Comparison of ENCODE assay signal across 21 cellular contexts in the genomic region with DNA sequence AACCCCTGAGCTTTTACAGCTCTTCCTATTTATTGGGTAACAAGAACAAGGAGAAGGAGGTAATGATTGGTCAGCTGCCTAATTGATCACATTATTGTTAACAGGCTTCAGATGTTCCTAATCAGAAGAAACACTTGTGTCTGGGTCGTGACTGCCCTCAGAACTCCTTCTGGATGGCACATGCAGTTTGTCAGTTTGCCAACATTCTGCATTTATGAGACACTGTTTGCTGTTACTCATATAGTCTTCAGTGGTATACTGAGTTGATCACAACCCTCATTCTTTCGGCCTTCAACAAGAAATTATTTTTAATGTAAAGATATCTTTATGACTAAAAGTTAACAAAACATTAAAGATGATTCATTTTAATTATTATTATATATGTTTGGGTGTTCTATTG.
A peak's percentile ranks its signal among the peaks of the same experiment; 100 is the strongest.
DNase-seq lines count a peak whose midpoint lies in the region; ATAC-seq, FAIRE-seq and TF ChIP-seq lines count a peak whose summit lies in the region.
"Had no signal": no experiment of that assay in that cellular context is flagged by ENCODE, and none has a peak within 500 bp of the region (broad histone marks: within the 10 kb centered on the region; RNA-seq: fewer than 3 reads in every experiment).

No MANE protein-coding gene starts in this region.

- no peaks in the 10 kb centered on the region for H3F3A ChIP-seq in PC-3 (ENCODE audit: low read length, unreplicated experiment)

- no peaks in the 10 kb centered on the region for H3K27me3 Mint-ChIP-seq in activated T-cell treated with anti-CD3 and anti-CD28 coated beads, Interleukin-2, amount 50 U/mL, for 72 hours (ENCODE audit: low read depth)

- H3K9me3 ChIP-seq in PC-3 (ENCODE audit: low read length) (no peaks in the 10 kb centered on the region), psoas muscle (no peaks in the 10 kb centered on the region)
- H3K9me3 ChIP-seq: A549, BLaER1 had no signal

- peaks cover 4% of the 10 kb centered on the region for H3K4me1 ChIP-seq in PC-3 (ENCODE audit: insufficient read depth, low read length)
- no peaks in the 10 kb centered on the region for H3K4me1 ChIP-seq in psoas muscle
- H3K4me1 ChIP-seq: BLaER1, SJCRH30 had no signal

- H3K4me3 Mint-ChIP-seq in activated T-cell treated with anti-CD3 and anti-CD28 coated beads, Interleukin-2, amount 50 U/mL, for 72 hours: no peak overlapping the region
- H3K4me3 Mint-ChIP-seq: CD8-positive, alpha-beta T cell had no signal

- no peaks in the 10 kb centered on the region for H3K4me1 Mint-ChIP-seq in activated T-cell treated with anti-CD3 and anti-CD28 coated beads, Interleukin-2, amount 50 U/mL, for 72 hours (ENCODE audit: low read depth)

- CTCF ChIA-PET in PC-3 (lab: Charles Lee): no interaction called here

- H3K36me3 ChIP-seq in PC-3 (ENCODE audit: low read depth, low read length) (no peaks in the 10 kb centered on the region), bronchial epithelial cell (ENCODE audit: control insufficient read depth, insufficient read depth, low read length) (no peaks in the 10 kb centered on the region), psoas muscle (ENCODE audit: insufficient read depth in 1 of 2, low read depth in 1 of 2) (no peaks in the 10 kb centered on the region)
- H3K36me3 ChIP-seq: BLaER1, SJCRH30 had no signal

- H4K20me1 ChIP-seq in PC-3 (ENCODE audit: low read length): no peaks in the 10 kb centered on the region
- H4K20me1 ChIP-seq: BLaER1 had no signal

- H3K4me3 ChIP-seq in PC-3 (ENCODE audit: low read length) (no peak overlapping the region), bronchial epithelial cell (ENCODE audit: low read depth, low read length) (no peak overlapping the region), fibroblast of the aortic adventitia (ENCODE audit: low read depth, low read length) (no peak overlapping the region), psoas muscle (no peak overlapping the region)
- H3K4me3 ChIP-seq: A549, BLaER1, SJCRH30 had no signal

- H3K9me3 Mint-ChIP-seq in activated T-cell treated with anti-CD3 and anti-CD28 coated beads, Interleukin-2, amount 50 U/mL, for 72 hours: peaks cover 2 to 5% of the 10 kb centered on the region in 2 donors

- DNase-seq in ELR (ENCODE audit: low read depth): peak; percentile 44
- peak; percentile 86 for DNase-seq in PC-3
- peak; percentile 72 for DNase-seq in bronchial epithelial cell (ENCODE audit: low read depth)
- DNase-seq in fibroblast of the aortic adventitia (ENCODE audit: low read depth): peak; percentile 8
- DNase-seq in activated T-cell treated with anti-CD3 and anti-CD28 coated beads, Interleukin-2, amount 50 U/mL, for 72 hours: no peak
- no peak for DNase-seq in psoas muscle
- DNase-seq: Calu3; CD8-positive, alpha-beta T cell; DMS53; H7; MV-4-11; NCI-H1694 treated with DMSO at 0.1 percent for 48 hours; NCI-H2107; NCI-H2227 treated with DMSO at 0.1 percent for 48 hours; NCI-H524; NCI-H82; OCI-M1; SJCRH30 had no signal

- no peak overlapping the region for H3K27ac Mint-ChIP-seq in activated T-cell treated with anti-CD3 and anti-CD28 coated beads, Interleukin-2, amount 50 U/mL, for 72 hours
- H3K27ac Mint-ChIP-seq: CD8-positive, alpha-beta T cell had no signal

- peaks cover 0 to 1% of the 10 kb centered on the region in 2 donors for H3K36me3 Mint-ChIP-seq in activated T-cell treated with anti-CD3 and anti-CD28 coated beads, Interleukin-2, amount 50 U/mL, for 72 hours (ENCODE audit: insufficient read depth in 2 of 2)
- H3K36me3 Mint-ChIP-seq: CD8-positive, alpha-beta T cell had no signal

- TF ChIP-seq CTCF in PC-3 (conservative IDR thresholded peaks at IDR 0.05; ENCODE audit: low read depth, low read length): no peak
- TF ChIP-seq CTCF in bronchial epithelial cell (IDR thresholded peaks at IDR 0.05; ENCODE audit: insufficient read depth, low read length, severe bottlenecking): no peak
- no peak for TF ChIP-seq CTCF in fibroblast of the aortic adventitia (IDR thresholded peaks at IDR 0.05; ENCODE audit: insufficient read depth, low read length)
- TF ChIP-seq CTCF in psoas muscle (IDR thresholded peaks at IDR 0.05): no peak

- no peak overlapping the region for H3K9ac ChIP-seq in PC-3 (ENCODE audit: low read length)
- H3K9ac ChIP-seq: BLaER1 had no signal

- FAIRE-seq in bronchial epithelial cell (lab: Jason Lieb, UNC): no peak
- FAIRE-seq: A549 had no signal

- intact Hi-C loops in PC-3 (cut with micrococcal nuclease): no loop called here
- intact Hi-C loops in psoas muscle (cut with DNase I): no loop called here

- ATAC-seq in PC-3 (peak; percentile 58), HG02885 (IDR thresholded peaks at IDR 0.05; ENCODE audit: poor library complexity, unreplicated experiment) (no peak), psoas muscle (no peak)
- no peak for ATAC-seq in activated T-cell treated with anti-CD3 and anti-CD28 coated beads, Interleukin-2, amount 50 U/mL, for 72 hours (replicated peaks in 1 of 2)
- ATAC-seq: CD8-positive, alpha-beta T cell had no signal

- POLR2A ChIA-PET in PC-3 (lab: Charles Lee; ENCODE audit: unreplicated experiment): no interaction called here

- H3K27me3 ChIP-seq in PC-3 (ENCODE audit: low read length) (no peaks in the 10 kb centered on the region), bronchial epithelial cell (ENCODE audit: control insufficient read depth, insufficient read depth, low read length) (no peaks in the 10 kb centered on the region), psoas muscle (ENCODE audit: insufficient read depth in 3 of 3, low read length in 2 of 3) (no peaks in the 10 kb centered on the region)
- H3K27me3 ChIP-seq: BLaER1, SJCRH30 had no signal

- BruUV-seq in PC-3 (replicated peaks; lab: Mats Ljungman, UMichigan): no TSS peak

- no peaks in the 10 kb centered on the region for H3K9me2 ChIP-seq in PC-3 (replicated peaks; ENCODE audit: low read length)

- no peak overlapping the region for H2AFZ ChIP-seq in PC-3 (ENCODE audit: low read length)

- H3K27ac ChIP-seq in PC-3 (ENCODE audit: low read length) (no peak overlapping the region), psoas muscle (no peak overlapping the region)
- H3K27ac ChIP-seq: A549, BLaER1, SJCRH30 had no signal

- H3K79me2 ChIP-seq in PC-3 (ENCODE audit: low read length): no peaks in the 10 kb centered on the region

- H3K4me2 ChIP-seq in PC-3 (ENCODE audit: low read length): no peak overlapping the region; the same call in 1 of the 2 replicates
- H3K4me2 ChIP-seq: A549, BLaER1 had no signal

- 57 to 64% (median 63%) methylated on average over 2 of the region's 2 CpGs for WGBS in psoas muscle, 3 donors

Comparison
In these comparisons a context has a peak if more than half of its experiments do, and no peak if none do; other contexts are left out.
1. DNase-seq: peak in ELR (single experiment), PC-3 (single experiment), bronchial epithelial cell (single experiment) and fibroblast of the aortic adventitia (single experiment); none in activated T-cell treated with anti-CD3 and anti-CD28 coated beads, Interleukin-2, amount 50 U/mL, for 72 hours (0 of 2) and psoas muscle (0 of 2).